1 cellular context compared by ENCODE assay signal in the genomic region with DNA sequence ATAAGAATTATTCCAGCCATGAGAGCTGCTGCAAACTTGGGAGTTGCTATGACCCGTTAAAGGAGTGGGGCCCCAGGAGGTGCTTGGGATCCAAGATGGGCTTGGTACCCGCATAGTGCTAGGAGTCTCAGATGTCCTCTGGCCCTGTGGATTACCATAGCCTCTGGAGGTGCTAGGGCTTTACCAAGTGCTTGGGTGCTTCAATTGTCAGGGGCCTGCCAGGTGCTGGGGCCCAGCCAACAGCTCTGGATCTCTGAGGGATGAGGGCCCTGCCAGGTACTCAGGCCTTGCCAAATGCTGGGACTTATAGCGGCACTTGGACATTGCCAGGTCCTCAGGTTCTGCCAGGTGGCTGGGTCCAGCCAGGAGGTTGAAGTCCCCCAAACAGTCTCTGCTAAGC.
TF ChIP-seq lines count a peak whose summit lies in the region.

No MANE protein-coding gene starts in this region.

TF ChIP-seq in HepG2, 621 proteins besides CTCF, POLR2A, EP300 and RAD21 (continued from another document):
- TF ChIP-seq, protein P1, sequence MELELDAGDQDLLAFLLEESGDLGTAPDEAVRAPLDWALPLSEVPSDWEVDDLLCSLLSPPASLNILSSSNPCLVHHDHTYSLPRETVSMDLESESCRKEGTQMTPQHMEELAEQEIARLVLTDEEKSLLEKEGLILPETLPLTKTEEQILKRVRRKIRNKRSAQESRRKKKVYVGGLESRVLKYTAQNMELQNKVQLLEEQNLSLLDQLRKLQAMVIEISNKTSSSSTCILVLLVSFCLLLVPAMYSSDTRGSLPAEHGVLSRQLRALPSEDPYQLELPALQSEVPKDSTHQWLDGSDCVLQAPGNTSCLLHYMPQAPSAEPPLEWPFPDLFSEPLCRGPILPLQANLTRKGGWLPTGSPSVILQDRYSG (CRISPR knock-in tag; IDR thresholded peaks at IDR 0.05), result no peak
- TF ChIP-seq FOXJ3 (CRISPR knock-in tag; IDR thresholded peaks at IDR 0.05; ENCODE audit: borderline replicate concordance) (no peak), ZNF101 (CRISPR knock-in tag; IDR thresholded peaks at IDR 0.05; ENCODE audit: borderline replicate concordance, low read depth) (no peak), ATF6 (CRISPR knock-in tag; conservative IDR thresholded peaks at IDR 0.05) (no peak), KAT7 (CRISPR knock-in tag; IDR thresholded peaks at IDR 0.05; ENCODE audit: borderline replicate concordance) (no peak), ZNF451 (CRISPR knock-in tag; IDR thresholded peaks at IDR 0.05) (no peak), ZUFSP (CRISPR knock-in tag; IDR thresholded peaks at IDR 0.05; ENCODE audit: borderline replicate concordance) (no peak), CEBPB (IDR thresholded peaks at IDR 0.05; ENCODE audit: borderline replicate concordance, low read depth, low read length) (no peak), ZNF547 (CRISPR knock-in tag; IDR thresholded peaks at IDR 0.05) (no peak), ZBTB49 (CRISPR knock-in tag; IDR thresholded peaks at IDR 0.05; ENCODE audit: borderline replicate concordance) (no peak), MTERF4 (CRISPR knock-in tag; IDR thresholded peaks at IDR 0.05) (no peak), ZNF10 (CRISPR knock-in tag; IDR thresholded peaks at IDR 0.05; ENCODE audit: borderline replicate concordance, low read depth) (no peak), SP2 (CRISPR knock-in tag; IDR thresholded peaks at IDR 0.05) (no peak), ZNF589 (CRISPR knock-in tag; conservative IDR thresholded peaks at IDR 0.05) (no peak), ATM (IDR thresholded peaks at IDR 0.05; ENCODE audit: borderline replicate concordance) (no peak)
- TF ChIP-seq, protein P2, sequence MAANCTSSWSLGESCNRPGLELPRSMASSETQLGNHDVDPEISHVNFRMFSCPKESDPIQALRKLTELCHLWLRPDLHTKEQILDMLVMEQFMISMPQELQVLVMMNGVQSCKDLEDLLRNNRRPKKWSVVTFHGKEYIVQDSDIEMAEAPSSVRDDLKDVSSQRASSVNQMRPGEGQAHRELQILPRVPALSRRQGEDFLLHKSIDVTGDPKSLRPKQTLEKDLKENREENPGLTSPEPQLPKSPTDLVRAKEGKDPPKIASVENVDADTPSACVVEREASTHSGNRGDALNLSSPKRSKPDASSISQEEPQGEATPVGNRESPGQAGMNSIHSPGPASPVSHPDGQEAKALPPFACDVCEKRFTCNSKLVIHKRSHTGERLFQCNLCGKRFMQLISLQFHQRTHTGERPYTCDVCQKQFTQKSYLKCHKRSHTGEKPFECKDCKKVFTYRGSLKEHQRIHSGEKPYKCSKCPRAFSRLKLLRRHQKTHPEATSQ (CRISPR knock-in tag; IDR thresholded peaks at IDR 0.05; ENCODE audit: borderline replicate concordance), result no peak
